ENCODE assay signal across 8 cellular contexts in the genomic region with DNA sequence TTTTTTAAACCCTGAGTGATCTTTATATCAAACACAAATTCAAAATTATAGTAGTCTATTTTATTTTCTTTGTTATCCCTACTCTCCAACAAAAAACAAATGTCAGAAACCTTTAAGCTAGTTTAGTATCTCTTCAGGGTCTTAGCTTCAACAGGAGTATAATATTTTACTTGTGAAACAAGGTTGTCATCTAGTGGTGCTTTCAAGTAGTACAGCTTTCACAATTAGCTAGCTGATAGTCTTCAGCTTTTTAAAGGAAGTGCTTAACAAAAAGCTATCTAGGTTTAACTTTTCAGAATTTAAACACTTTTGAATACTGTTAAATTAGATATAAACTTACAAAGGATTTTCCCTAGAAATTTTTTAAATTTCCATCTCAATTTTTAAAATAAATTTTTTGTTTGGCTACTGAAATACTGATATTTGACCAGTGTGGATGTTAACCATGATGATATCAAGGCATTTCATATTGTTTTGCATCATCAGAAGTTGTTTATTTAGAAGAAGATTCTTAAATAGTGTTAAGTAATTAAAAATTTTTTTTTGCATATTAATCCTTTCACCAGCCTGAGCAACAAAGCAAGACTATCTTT. TPM values are rescaled to one million over a fixed set of nuclear protein-coding genes. Genes with fewer than 3 reads are reported as not detected.
A peak's percentile ranks its signal among the peaks of the same experiment; 100 is the strongest.
DNase-seq lines count a peak whose midpoint lies in the region; ATAC-seq and TF ChIP-seq lines count a peak whose summit lies in the region.

No MANE protein-coding gene starts in this region.

- H3K27me3 ChIP-seq in naive thymus-derived CD4-positive, alpha-beta T cell (ENCODE audit: control insufficient read depth in 2 of 2, insufficient read depth in 2 of 2, low read length in 2 of 2), result no peaks in the 10 kb centered on the region

- intact Hi-C loops in naive thymus-derived CD4-positive, alpha-beta T cell (cut with micrococcal nuclease), result loop anchor here (1.0 to 10.0 kb wide), 10 partner anchors 35 to 1040 kb away; no protein-coding TSS in a partner anchor

- no peak for TF ChIP-seq POLR2A in erythroblast (IDR thresholded peaks at IDR 0.05; ENCODE audit: low read length)

- H3K27ac Mint-ChIP-seq in naive thymus-derived CD4-positive, alpha-beta T cell, result no peak overlapping the region

- peaks cover 0 to 20% of the 10 kb centered on the region in 2 donors for H3K4me1 ChIP-seq in naive thymus-derived CD4-positive, alpha-beta T cell (ENCODE audit: control insufficient read depth in 2 of 2, insufficient read depth in 2 of 2, low read length in 2 of 2)

- no peaks in the 10 kb centered on the region for H3K27me3 Mint-ChIP-seq in naive thymus-derived CD4-positive, alpha-beta T cell

- H3K9me3 Mint-ChIP-seq in naive thymus-derived CD4-positive, alpha-beta T cell, result peaks cover 0 to 4% (median 0%) of the 10 kb centered on the region in 11 donors

- peaks cover 0 to 4% (median 0%) of the 10 kb centered on the region in 5 donors for H3K36me3 Mint-ChIP-seq in naive thymus-derived CD4-positive, alpha-beta T cell

- POLR2A ChIA-PET in naive thymus-derived CD4-positive, alpha-beta T cell (lab: Charles Lee), result interaction anchor here (1.1 kb wide), 1 partner anchor 1040 kb away, joined by 3 read pairs; no protein-coding TSS in a partner anchor

- peaks cover 12 to 31% (median 18%) of the 10 kb centered on the region in 7 donors for H3K4me1 Mint-ChIP-seq in naive thymus-derived CD4-positive, alpha-beta T cell

- H3K36me3 ChIP-seq in naive thymus-derived CD4-positive, alpha-beta T cell (ENCODE audit: control insufficient read depth in 2 of 3, insufficient read depth in 3 of 3, low read length in 3 of 3), result no peaks in the 10 kb centered on the region

- no peak overlapping the region for H3K27ac ChIP-seq in 22Rv1
- no peak overlapping the region for H3K27ac ChIP-seq in naive thymus-derived CD4-positive, alpha-beta T cell (ENCODE audit: low read depth, low read length)

- DNase-seq in GM10266 (ENCODE audit: extremely low spot score) (peak; percentile 18), HCEC 1CT (peak; percentile 71), SHP77 treated with DMSO at 0.1 percent for 48 hours (lab: John Stamatoyannopoulos, UW) (peak; percentile 42), erythroblast (lab: John Stamatoyannopoulos, UW) (peak; percentile 66 to 77)
- DNase-seq in naive thymus-derived CD4-positive, alpha-beta T cell, result peak in 6 of 9 donors; percentile 27 to 64 (median 53)
- no peak for DNase-seq in activated effector memory CD4-positive, alpha-beta T cell treated with anti-CD3 and anti-CD28 coated beads, Interleukin-2, amount 50 U/mL, for 16 hours

- no peak overlapping the region for H3K4me3 ChIP-seq in naive thymus-derived CD4-positive, alpha-beta T cell (ENCODE audit: low read length)

- no peak overlapping the region for H3K4me3 Mint-ChIP-seq in naive thymus-derived CD4-positive, alpha-beta T cell

- peak; percentile 87 for ATAC-seq in naive thymus-derived CD4-positive, alpha-beta T cell

- TF ChIP-seq CTCF in 22Rv1 (IDR thresholded peaks at IDR 0.05) (peak; percentile 95), GM10266 (IDR thresholded peaks at IDR 0.05; ENCODE audit: control insufficient read depth, insufficient read depth, low read depth, missing control alignments) (peak; percentile 78), LNCAP (IDR thresholded peaks at IDR 0.05) (peak; percentile 85)

- no peaks in the 10 kb centered on the region for H3K9me3 ChIP-seq in naive thymus-derived CD4-positive, alpha-beta T cell (ENCODE audit: control insufficient read depth in 2 of 3, low read length in 3 of 3)

- CTCF ChIA-PET in naive thymus-derived CD4-positive, alpha-beta T cell (lab: Charles Lee), result interaction anchor here (0.6 to 2.7 kb wide), 11 partner anchors 8 to 1040 kb away, joined by 3 to 10 read pairs (median 4); no protein-coding TSS in a partner anchor

RNA-seq across cellular contexts. Expression of gene TDRD3, which starts 34.2 kb away (rescaled TPM):
- total RNA-seq in naive thymus-derived CD4-positive, alpha-beta T cell, result 10 to 100 TPM; 24.7 to 33.6 (median 27.2) TPM
- polyA plus RNA-seq in naive thymus-derived CD4-positive, alpha-beta T cell, result 1 to 10 TPM; 8.3 to 8.7 TPM
